In genomic region chr19:4802711-4803110, GRCh38 we compare ENCODE assay signal across 25 cellular contexts.
"Had no signal": no experiment of that assay in that cellular context is flagged by ENCODE, and none has a peak within 500 bp of the region (broad histone marks: within the 10 kb centered on the region; RNA-seq: fewer than 3 reads in every experiment).

No MANE protein-coding gene starts in this region.

- H3K4me3 ChIP-seq: body of pancreas, coronary artery, gastroesophageal sphincter, left lung, mucosa of descending colon, ovary, transverse colon had no signal

- DNase-seq: activated B cell treated with CpG ODN at 0.5 μM for 24 hours; activated CD4-positive, alpha-beta T cell treated with anti-CD3 and anti-CD28 coated beads for 36 hours; activated CD8-positive, alpha-beta memory T cell treated with anti-CD3 and anti-CD28 coated beads, Interleukin-2, amount 10 ng/mL, durations not matched to agents 7 days and 5 days; activated CD8-positive, alpha-beta T cell treated with anti-CD3 and anti-CD28 coated beads, Interleukin-2, amount 10 ng/mL, durations not matched to agents 7 days and 5 days; activated naive CD4-positive, alpha-beta T cell; activated T-cell treated with anti-CD3 and anti-CD28 coated beads, Interleukin-2, amount 50 U/mL, for 48 hours; body of pancreas; cerebellar nuclear complex; dorsolateral prefrontal cortex; effector memory CD4-positive, alpha-beta T cell; hypothalamus; kidney glomerular epithelial cell; left lung; mucosa of descending colon; naive B cell; nephron progenitor cell; ovary; retina; stimulated activated CD4-positive, alpha-beta T cell treated with anti-CD3 and anti-CD28 coated beads, Interleukin-2, amount 100 ng/mL, for 48 hours; stimulated activated naive CD4-positive, alpha-beta T cell treated with Interleukin-2 at 50 U/mL for 16 hours; T-helper 1 cell; transverse colon had no signal

- H3K27ac ChIP-seq: body of pancreas, coronary artery, dorsolateral prefrontal cortex, gastroesophageal sphincter, left lung, ovary, transverse colon had no signal

- H3K9me3 ChIP-seq: body of pancreas, gastroesophageal sphincter, left lung, mucosa of descending colon, ovary, transverse colon had no signal

- H3K27me3 ChIP-seq: body of pancreas, dorsolateral prefrontal cortex, gastroesophageal sphincter, left lung, ovary, transverse colon had no signal

- H3K36me3 ChIP-seq: ovary, transverse colon had no signal

- ATAC-seq: activated CD4-positive, alpha-beta T cell treated with anti-CD3 and anti-CD28 coated beads for 36 hours; activated CD8-positive, alpha-beta memory T cell treated with anti-CD3 and anti-CD28 coated beads, Interleukin-2, amount 10 ng/mL, durations not matched to agents 7 days and 5 days; activated CD8-positive, alpha-beta T cell treated with anti-CD3 and anti-CD28 coated beads, Interleukin-2, amount 10 ng/mL, durations not matched to agents 7 days and 5 days; activated naive CD4-positive, alpha-beta T cell treated with anti-CD3 and anti-CD28 coated beads, Interleukin-2, amount 50 U/mL, for 72 hours; body of pancreas; gastroesophageal sphincter; left lung; mucosa of descending colon had no signal
